ENCODE assay signal across 8 cellular contexts in the genomic region with DNA sequence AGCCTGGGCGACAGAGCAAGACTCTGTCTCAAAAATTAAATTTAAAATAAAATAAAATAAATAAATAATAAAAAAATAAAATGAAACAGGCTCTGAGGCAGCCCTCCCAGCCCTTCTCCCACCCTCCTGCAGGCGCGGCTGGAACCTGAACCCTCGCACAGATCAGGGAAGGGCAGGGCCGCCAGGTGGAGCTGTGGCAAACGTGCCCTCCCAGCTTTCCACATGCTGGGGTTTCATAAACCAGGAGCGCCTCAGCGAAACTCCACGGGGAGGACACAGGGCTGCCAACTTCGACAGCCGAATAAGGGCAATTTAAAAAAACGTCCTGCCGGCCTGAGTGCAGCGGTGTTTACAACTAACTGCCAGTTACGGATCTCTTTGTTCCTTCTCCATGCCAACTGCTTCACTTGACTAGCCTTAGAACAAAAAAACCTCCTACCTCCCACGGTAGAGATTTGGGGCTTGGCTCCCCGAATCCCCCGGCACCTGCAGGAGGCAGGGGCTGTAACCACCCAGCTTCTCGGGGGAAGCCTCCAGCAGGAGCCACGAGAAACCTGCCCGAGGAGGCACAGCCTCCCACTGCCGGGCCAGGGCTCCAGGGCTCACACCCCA. TPM values are rescaled to one million over a fixed set of nuclear protein-coding genes. Genes with fewer than 3 reads are reported as not detected.
A peak's percentile ranks its signal among the peaks of the same experiment; 100 is the strongest.
DNase-seq lines count a peak whose midpoint lies in the region; ATAC-seq and TF ChIP-seq lines count a peak whose summit lies in the region.

No MANE protein-coding gene starts in this region.

- H3K9me3 Mint-ChIP-seq in activated naive CD4-positive, alpha-beta T cell treated with anti-CD3 and anti-CD28 coated beads for 36 hours, result no peaks in the 10 kb centered on the region
- no peaks in the 10 kb centered on the region for H3K9me3 Mint-ChIP-seq in neural crest cell

- TF ChIP-seq CTCF in gastroesophageal sphincter (IDR thresholded peaks at IDR 0.05) (peak in 3 of 4 experiments; percentile 82 to 92 (median 88)), neural crest cell (conservative IDR thresholded peaks at IDR 0.05) (peak; percentile 66), tibial artery (IDR thresholded peaks at IDR 0.05) (peak; percentile 78 to 87)

- CTCF ChIA-PET in activated naive CD4-positive, alpha-beta T cell treated with anti-CD3 and anti-CD28 coated beads for 36 hours (lab: Charles Lee), result interaction anchor here (0.5 to 2.0 kb wide), 4 partner anchors 9 to 125 kb away, joined by 3 to 9 read pairs (median 3); a partner anchor contains a TSS

- no peak for TF ChIP-seq EP300 in gastroesophageal sphincter (IDR thresholded peaks at IDR 0.05)

- H3K27ac ChIP-seq in gastroesophageal sphincter (peak overlapping the region; percentile 50 to 87 (median 84)), tibial artery (peak overlapping the region; percentile 86 to 93)

- peak; percentile 57 for DNase-seq in GM19238 (ENCODE audit: insufficient read length, low spot score)
- peak; percentile 37 for DNase-seq in NCI-H774 (lab: John Stamatoyannopoulos, UW)
- peak; percentile 62 for DNase-seq in activated naive CD4-positive, alpha-beta T cell treated with anti-CD3 and anti-CD28 coated beads for 36 hours
- peak; percentile 40 for DNase-seq in neural crest cell (ENCODE audit: low read depth, low spot score)
- peak; percentile 79 to 93 for DNase-seq in tibial artery
- DNase-seq in OCI-M2 (lab: John Stamatoyannopoulos, UW; ENCODE audit: unreplicated experiment), result no peak
- DNase-seq in epidermal melanocyte (ENCODE audit: insufficient read length, low spot score), result no peak

- WGBS in gastroesophageal sphincter (ENCODE audit: low coverage in 1 of 2), 2 donors, result 0 to 8% methylated on average over 2 to 14 of the region's 22 CpGs

- peaks cover 3 to 71% (median 49%) of the 10 kb centered on the region in 3 donors for H3K4me1 ChIP-seq in gastroesophageal sphincter
- H3K4me1 ChIP-seq in tibial artery, result peaks cover 0 to 57% (median 46%) of the 10 kb centered on the region in 4 donors

- H3K36me3 ChIP-seq in gastroesophageal sphincter (peaks cover 0 to 29% of the 10 kb centered on the region in 2 donors), tibial artery (peaks cover 13 to 33% (median 25%) of the 10 kb centered on the region in 3 donors)

- H3K36me3 Mint-ChIP-seq in activated naive CD4-positive, alpha-beta T cell treated with anti-CD3 and anti-CD28 coated beads for 36 hours (ENCODE audit: low read depth), result peaks cover 10% of the 10 kb centered on the region
- H3K36me3 Mint-ChIP-seq in neural crest cell (ENCODE audit: low read depth), result peaks cover 4% of the 10 kb centered on the region

- TF ChIP-seq POLR2A in gastroesophageal sphincter (IDR thresholded peaks at IDR 0.05), result no peak

- peak overlapping the region in 1 of 2 donors; percentile 25 for H3K4me3 ChIP-seq in gastroesophageal sphincter
- peak overlapping the region; percentile 26 to 45 for H3K4me3 ChIP-seq in tibial artery

- intact Hi-C loops in activated naive CD4-positive, alpha-beta T cell treated with anti-CD3 and anti-CD28 coated beads for 36 hours (cut with micrococcal nuclease), result loop anchor here (1.0 kb wide), 1 partner anchor 67 kb away; no protein-coding TSS in a partner anchor
- intact Hi-C loops in tibial artery (cut with DNase I; ENCODE audit: low total_unique reads), result loop anchor here (10.0 kb wide), 1 partner anchor 210 kb away; a partner anchor contains a TSS

- no peaks in the 10 kb centered on the region for H3K9me3 ChIP-seq in gastroesophageal sphincter
- H3K9me3 ChIP-seq in tibial artery, result no peaks in the 10 kb centered on the region

- no peak overlapping the region for H3K27ac Mint-ChIP-seq in activated naive CD4-positive, alpha-beta T cell treated with anti-CD3 and anti-CD28 coated beads for 36 hours
- peak overlapping the region; percentile 43 for H3K27ac Mint-ChIP-seq in neural crest cell (ENCODE audit: unreplicated experiment)

- H3K27me3 Mint-ChIP-seq in activated naive CD4-positive, alpha-beta T cell treated with anti-CD3 and anti-CD28 coated beads for 36 hours (ENCODE audit: low read depth), result no peaks in the 10 kb centered on the region
- H3K27me3 Mint-ChIP-seq in neural crest cell (ENCODE audit: low read depth), result no peaks in the 10 kb centered on the region

- H3K4me3 Mint-ChIP-seq in activated naive CD4-positive, alpha-beta T cell treated with anti-CD3 and anti-CD28 coated beads for 36 hours, result no peak overlapping the region
- H3K4me3 Mint-ChIP-seq in neural crest cell, result peak overlapping the region; percentile 27

- peak; percentile 91 for ATAC-seq in gastroesophageal sphincter

- peaks cover 34% of the 10 kb centered on the region for H3K4me1 Mint-ChIP-seq in activated naive CD4-positive, alpha-beta T cell treated with anti-CD3 and anti-CD28 coated beads for 36 hours (ENCODE audit: low read depth)
- H3K4me1 Mint-ChIP-seq in neural crest cell, result peaks cover 5% of the 10 kb centered on the region

- no peaks in the 10 kb centered on the region for H3K27me3 ChIP-seq in gastroesophageal sphincter
- H3K27me3 ChIP-seq in tibial artery, result no peaks in the 10 kb centered on the region

RNA-seq across cellular contexts. Expression of a gene that starts 15.9 kb away (rescaled TPM):
- 10 to 100 TPM; 24.2 to 26.1 TPM for total RNA-seq in activated naive CD4-positive, alpha-beta T cell treated with anti-CD3 and anti-CD28 coated beads for 36 hours
- 10 to 100 TPM; 18.6 to 31.8 (median 19.7) TPM for total RNA-seq in gastroesophageal sphincter
- total RNA-seq in neural crest cell, result 47.7 and 48.1 TPM in 2 replicates

RNA-seq across cellular contexts. Expression of a gene that starts 35.9 kb away (rescaled TPM):
- total RNA-seq in activated naive CD4-positive, alpha-beta T cell treated with anti-CD3 and anti-CD28 coated beads for 36 hours, result 10 to 100 TPM; 17.8 to 21.4 TPM
- total RNA-seq in gastroesophageal sphincter (10 to 100 TPM; 36.2 to 57.9 (median 41.3) TPM), neural crest cell (47.5 and 51.5 TPM in 2 replicates)

Comparison
In these comparisons a context has a peak if more than half of its experiments do, and no peak if none do; other contexts are left out.
1. DNase-seq: peak in GM19238 (single experiment), NCI-H774 (single experiment), activated naive CD4-positive, alpha-beta T cell treated with anti-CD3 and anti-CD28 coated beads for 36 hours (single experiment), neural crest cell (single experiment) and tibial artery (2 of 2); none in OCI-M2 (single experiment) and epidermal melanocyte (single experiment).
2. Peak in every context shown above with its lines, with median percentiles within 50 percentile points of each other: CTCF ChIP-seq.